ENCODE assay signal across 15 cellular contexts in the genomic region with DNA sequence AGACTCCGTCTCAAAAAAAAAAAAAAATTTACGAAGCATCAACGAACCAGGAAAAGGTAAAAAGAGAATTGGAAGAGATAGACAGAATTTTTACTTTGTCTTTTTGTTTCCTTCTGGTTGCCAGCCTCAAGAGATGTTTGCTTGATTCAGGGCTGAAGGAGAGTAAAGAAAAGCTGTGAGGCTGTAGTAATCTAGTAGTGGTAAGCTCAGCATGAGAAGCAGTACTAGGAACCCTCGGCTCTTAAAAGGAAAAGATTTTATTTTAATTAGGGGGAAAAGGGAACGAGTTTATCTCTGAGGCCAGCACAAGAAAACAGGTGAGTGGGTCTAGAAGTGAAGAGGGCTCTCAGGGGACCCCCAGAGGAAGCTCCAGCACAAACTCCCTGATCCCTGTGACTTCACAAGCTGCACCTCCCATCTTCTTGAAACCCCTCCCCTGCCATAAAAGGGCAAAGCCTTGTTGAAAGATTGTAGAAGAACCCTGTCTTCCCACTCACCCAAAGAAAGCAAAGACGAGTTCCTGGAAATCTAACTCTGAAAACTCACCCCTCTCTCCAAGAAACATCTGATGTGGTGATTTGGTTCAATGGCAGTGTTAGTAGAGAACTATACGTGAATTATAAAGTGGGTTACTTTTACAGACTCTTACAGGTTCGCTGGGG. TPM values are rescaled to one million over a fixed set of nuclear protein-coding genes. Genes with fewer than 3 reads are reported as not detected.
DNase-seq lines count a peak whose midpoint lies in the region; ATAC-seq and TF ChIP-seq lines count a peak whose summit lies in the region.
"Had no signal": no experiment of that assay in that cellular context is flagged by ENCODE, and none has a peak within 500 bp of the region (broad histone marks: within the 10 kb centered on the region; RNA-seq: fewer than 3 reads in every experiment).

No MANE protein-coding gene starts in this region.

- no peaks in the 10 kb centered on the region for H3K9me3 ChIP-seq in smooth muscle cell (replicated peaks; ENCODE audit: low read depth)
- H3K9me3 ChIP-seq: right atrium auricular region, thoracic aorta had no signal

- peaks cover 32% of the 10 kb centered on the region for H3K4me1 Mint-ChIP-seq in central memory CD8-positive, alpha-beta T cell

- no peaks in the 10 kb centered on the region for H3K27me3 Mint-ChIP-seq in central memory CD8-positive, alpha-beta T cell

- H3K4me3 Mint-ChIP-seq in central memory CD8-positive, alpha-beta T cell: peak overlapping the region; percentile 38

- no peaks in the 10 kb centered on the region for H3K9me3 Mint-ChIP-seq in central memory CD8-positive, alpha-beta T cell

- H3K9ac ChIP-seq in smooth muscle cell (ENCODE audit: low read depth): no peak overlapping the region

- H3K27me3 ChIP-seq in smooth muscle cell (ENCODE audit: low read depth): no peaks in the 10 kb centered on the region
- H3K27me3 ChIP-seq: foreskin keratinocyte, right atrium auricular region had no signal

- peak overlapping the region; percentile 44 for H3K27ac ChIP-seq in smooth muscle cell (ENCODE audit: low read depth)
- H3K27ac ChIP-seq: foreskin keratinocyte, thoracic aorta had no signal

- H3K27ac Mint-ChIP-seq in central memory CD8-positive, alpha-beta T cell (ENCODE audit: low read depth): peak overlapping the region; percentile 70

- H3F3A ChIP-seq in smooth muscle cell (ENCODE audit: low read depth): no peaks in the 10 kb centered on the region

- peak; percentile 8 for DNase-seq in NCI-H82 (lab: John Stamatoyannopoulos, UW)
- DNase-seq in NCI-H82 treated with DMSO at 0.1 percent for 48 hours (lab: John Stamatoyannopoulos, UW; ENCODE audit: unreplicated experiment): no peak
- DNase-seq in T-helper 22 cell (ENCODE audit: low read depth): peak; percentile 4
- DNase-seq in central memory CD8-positive, alpha-beta T cell (ENCODE audit: low spot score in 2 of 2): no peak
- DNase-seq in smooth muscle cell (lab: John Stamatoyannopoulos, UW; ENCODE audit: unreplicated experiment): no peak
- DNase-seq in middle frontal gyrus (ENCODE audit: extremely low spot score, low spot score): no peak
- DNase-seq: 8988T, aorta, Calu3, foreskin keratinocyte, islet precursor cell had no signal

- no peak for TF ChIP-seq CTCF in smooth muscle cell (IDR thresholded peaks at IDR 0.05; ENCODE audit: borderline replicate concordance, insufficient read depth, poor library complexity, severe bottlenecking)

- no peaks in the 10 kb centered on the region for H3K36me3 Mint-ChIP-seq in central memory CD8-positive, alpha-beta T cell (ENCODE audit: insufficient read depth)

- peaks cover 14% of the 10 kb centered on the region for H3K4me1 ChIP-seq in smooth muscle cell (ENCODE audit: low read depth)

- H3K36me3 ChIP-seq in smooth muscle cell (ENCODE audit: low read depth): no peaks in the 10 kb centered on the region
- H3K36me3 ChIP-seq: right atrium auricular region, thoracic aorta had no signal

- H4K20me1 ChIP-seq in smooth muscle cell (ENCODE audit: low read depth): peaks cover 81% of the 10 kb centered on the region

- ATAC-seq in central memory CD8-positive, alpha-beta T cell (replicated peaks; ENCODE audit: extremely low read depth, poor library complexity, severe bottlenecking): no peak
- ATAC-seq in GM21360 (IDR thresholded peaks at IDR 0.05; ENCODE audit: unreplicated experiment) (no peak), GM19351 (IDR thresholded peaks at IDR 0.05; ENCODE audit: unreplicated experiment) (no peak)
- ATAC-seq: foreskin keratinocyte had no signal

- no peak overlapping the region for H2AFZ ChIP-seq in smooth muscle cell (ENCODE audit: low read depth)

- peaks cover 100% of the 10 kb centered on the region for H3K79me2 ChIP-seq in smooth muscle cell (ENCODE audit: low read depth)

- H3K4me3 ChIP-seq in smooth muscle cell: no peak overlapping the region
- H3K4me3 ChIP-seq: right atrium auricular region, thoracic aorta had no signal

- H3K4me2 ChIP-seq in smooth muscle cell: no peak overlapping the region

- 85% methylated on average over 8 of the region's 8 CpGs for WGBS in smooth muscle cell (ENCODE audit: low lambda C conversion rate)

RNA-seq across cellular contexts. Expression of a gene that starts 8.6 kb away (rescaled TPM):
- 142 and 160 TPM in 2 replicates for total RNA-seq in smooth muscle cell
- polyA plus RNA-seq in smooth muscle cell: 103 and 116 TPM in 2 replicates

Comparison
In these comparisons a context has a peak if more than half of its experiments do, and no peak if none do; other contexts are left out.
1. DNase-seq: peak in NCI-H82 (single experiment) and T-helper 22 cell (single experiment); none in NCI-H82 treated with DMSO at 0.1 percent for 48 hours (single experiment), central memory CD8-positive, alpha-beta T cell (0 of 2), smooth muscle cell (single experiment) and middle frontal gyrus (single experiment).